12 cellular contexts compared by ENCODE assay signal in the genomic region with DNA sequence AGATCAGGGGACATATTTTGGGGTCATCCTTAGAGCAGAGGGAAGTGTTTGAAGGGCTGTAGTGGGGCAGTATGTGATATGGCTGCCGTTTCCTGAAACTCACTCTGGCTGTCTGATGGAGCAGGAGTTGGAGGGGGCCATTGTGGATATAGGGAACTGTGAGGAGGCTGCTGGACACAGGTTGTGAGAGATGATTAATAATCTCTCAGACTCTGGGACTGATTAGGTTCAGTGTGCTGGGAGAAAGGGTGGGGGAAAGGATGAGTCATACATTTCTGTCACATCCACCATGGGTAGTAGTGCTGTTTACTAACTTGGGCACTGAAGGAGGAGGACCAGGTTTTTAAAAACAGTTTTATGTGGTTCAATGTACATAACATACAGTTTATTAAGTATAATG. TPM values are rescaled to one million over a fixed set of nuclear protein-coding genes. Genes with fewer than 3 reads are reported as not detected.
DNase-seq lines count a peak whose midpoint lies in the region; ATAC-seq and TF ChIP-seq lines count a peak whose summit lies in the region.
"Had no signal": no experiment of that assay in that cellular context is flagged by ENCODE, and none has a peak within 500 bp of the region (broad histone marks: within the 10 kb centered on the region; RNA-seq: fewer than 3 reads in every experiment).

No MANE protein-coding gene starts in this region.

- no peak overlapping the region for H3K4me3 ChIP-seq in fibroblast of lung (replicated peaks in 1 of 4; ENCODE audit: control extremely low read depth in 1 of 4, insufficient read depth in 1 of 4, low read depth in 3 of 4, low read length in 4 of 4)
- H3K4me3 ChIP-seq: heart right ventricle had no signal

- no peak overlapping the region for H3K4me2 ChIP-seq in fibroblast of lung (ENCODE audit: extremely low read depth, insufficient read depth, low read length)

- H3K27me3 ChIP-seq in fibroblast of lung (ENCODE audit: control insufficient read depth, insufficient read depth, low read length) = no peaks in the 10 kb centered on the region
- H3K27me3 ChIP-seq: heart right ventricle, neutrophil had no signal

- DNase-seq in A172 (ENCODE audit: low spot score) (peak; percentile 76), EH (ENCODE audit: low read depth) (peak; percentile 79), fibroblast of lung (ENCODE audit: low read depth in 2 of 2) (peak; percentile 44 to 78), NCI-H510A treated with DMSO at 0.1 percent for 48 hours (lab: John Stamatoyannopoulos, UW) (no peak), NCI-H526 treated with DMSO at 0.1 percent for 48 hours (lab: John Stamatoyannopoulos, UW) (no peak), retina (no peak)
- DNase-seq: activated naive CD8-positive, alpha-beta T cell treated with anti-CD3 and anti-CD28 coated beads, Interleukin-2, amount 10 ng/mL, durations not matched to agents 7 days and 5 days; DND-41; heart right ventricle had no signal

- no peak overlapping the region for H2AFZ ChIP-seq in fibroblast of lung (ENCODE audit: low read length)

- H3K9ac ChIP-seq in fibroblast of lung (ENCODE audit: insufficient read depth, low read length) = no peak overlapping the region

- no peaks in the 10 kb centered on the region for H3K79me2 ChIP-seq in fibroblast of lung (ENCODE audit: control insufficient read depth, insufficient read depth, low read length)

- no peak for TF ChIP-seq CTCF in fibroblast of lung (conservative IDR thresholded peaks at IDR 0.05 in 1 of 2, IDR thresholded peaks at IDR 0.05 in 1 of 2; ENCODE audit: low read depth in 1 of 2, low read length in 2 of 2)

- no peaks in the 10 kb centered on the region for H3K36me3 ChIP-seq in fibroblast of lung (ENCODE audit: control insufficient read depth, insufficient read depth, low read length)
- H3K36me3 ChIP-seq: heart right ventricle, neutrophil had no signal

- H3K27ac ChIP-seq in fibroblast of lung (ENCODE audit: insufficient read depth, low read length) = no peak overlapping the region
- H3K27ac ChIP-seq: neutrophil had no signal

- ATAC-seq in SK-N-SH treated with all-trans-retinoic acid at 6 μM for 48 hours (peak; percentile 42), HG02973 (IDR thresholded peaks at IDR 0.05; ENCODE audit: unreplicated experiment) (no peak)
- ATAC-seq: heart right ventricle had no signal

- H4K20me1 ChIP-seq in fibroblast of lung (ENCODE audit: control insufficient read depth, extremely low read depth, insufficient read depth, low read length) = no peaks in the 10 kb centered on the region

- H3K9me3 ChIP-seq in fibroblast of lung (ENCODE audit: control insufficient read depth, insufficient read depth, low read depth, low read length) = no peaks in the 10 kb centered on the region
- H3K9me3 ChIP-seq: heart right ventricle, neutrophil had no signal

- peaks cover 11% of the 10 kb centered on the region for H3K4me1 ChIP-seq in fibroblast of lung (ENCODE audit: control insufficient read depth, extremely low read depth, insufficient read depth, low read length)

TF ChIP-seq in SK-N-SH treated with all-trans-retinoic acid at 6 μM for 48 hours, 23 proteins besides CTCF, POLR2A, EP300 and RAD21:
- TF ChIP-seq ZNF8 (CRISPR knock-in tag; IDR thresholded peaks at IDR 0.05) = no peak
- TF ChIP-seq POU6F1 (CRISPR knock-in tag; IDR thresholded peaks at IDR 0.05; ENCODE audit: borderline replicate concordance, low read depth) = no peak
- no peak for TF ChIP-seq ZNF70 (CRISPR knock-in tag; IDR thresholded peaks at IDR 0.05)
- TF ChIP-seq TCF4 (CRISPR knock-in tag; IDR thresholded peaks at IDR 0.05; ENCODE audit: borderline replicate concordance) = no peak
- TF ChIP-seq, protein P1, sequence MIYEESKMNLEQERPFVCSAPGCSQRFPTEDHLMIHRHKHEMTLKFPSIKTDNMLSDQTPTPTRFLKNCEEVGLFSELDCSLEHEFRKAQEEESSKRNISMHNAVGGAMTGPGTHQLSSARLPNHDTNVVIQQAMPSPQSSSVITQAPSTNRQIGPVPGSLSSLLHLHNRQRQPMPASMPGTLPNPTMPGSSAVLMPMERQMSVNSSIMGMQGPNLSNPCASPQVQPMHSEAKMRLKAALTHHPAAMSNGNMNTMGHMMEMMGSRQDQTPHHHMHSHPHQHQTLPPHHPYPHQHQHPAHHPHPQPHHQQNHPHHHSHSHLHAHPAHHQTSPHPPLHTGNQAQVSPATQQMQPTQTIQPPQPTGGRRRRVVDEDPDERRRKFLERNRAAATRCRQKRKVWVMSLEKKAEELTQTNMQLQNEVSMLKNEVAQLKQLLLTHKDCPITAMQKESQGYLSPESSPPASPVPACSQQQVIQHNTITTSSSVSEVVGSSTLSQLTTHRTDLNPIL (CRISPR knock-in tag; IDR thresholded peaks at IDR 0.05; ENCODE audit: low read depth) = no peak
- TF ChIP-seq ZFP3 (CRISPR knock-in tag; IDR thresholded peaks at IDR 0.05) = no peak
- no peak for TF ChIP-seq GLIS3 (CRISPR knock-in tag; IDR thresholded peaks at IDR 0.05)
- TF ChIP-seq, protein P2, sequence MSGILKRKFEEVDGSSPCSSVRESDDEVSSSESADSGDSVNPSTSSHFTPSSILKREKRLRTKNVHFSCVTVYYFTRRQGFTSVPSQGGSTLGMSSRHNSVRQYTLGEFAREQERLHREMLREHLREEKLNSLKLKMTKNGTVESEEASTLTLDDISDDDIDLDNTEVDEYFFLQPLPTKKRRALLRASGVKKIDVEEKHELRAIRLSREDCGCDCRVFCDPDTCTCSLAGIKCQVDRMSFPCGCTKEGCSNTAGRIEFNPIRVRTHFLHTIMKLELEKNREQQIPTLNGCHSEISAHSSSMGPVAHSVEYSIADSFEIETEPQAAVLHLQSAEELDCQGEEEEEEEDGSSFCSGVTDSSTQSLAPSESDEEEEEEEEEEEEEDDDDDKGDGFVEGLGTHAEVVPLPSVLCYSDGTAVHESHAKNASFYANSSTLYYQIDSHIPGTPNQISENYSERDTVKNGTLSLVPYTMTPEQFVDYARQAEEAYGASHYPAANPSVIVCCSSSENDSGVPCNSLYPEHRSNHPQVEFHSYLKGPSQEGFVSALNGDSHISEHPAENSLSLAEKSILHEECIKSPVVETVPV (CRISPR knock-in tag; IDR thresholded peaks at IDR 0.05) = no peak
- no peak for TF ChIP-seq ZNF565 (CRISPR knock-in tag; conservative IDR thresholded peaks at IDR 0.05; ENCODE audit: low read depth)
- no peak for TF ChIP-seq SNAI2 (CRISPR knock-in tag; IDR thresholded peaks at IDR 0.05)
- TF ChIP-seq PPARA (CRISPR knock-in tag; IDR thresholded peaks at IDR 0.05; ENCODE audit: borderline replicate concordance) = no peak
- no peak for TF ChIP-seq ISL1 (CRISPR knock-in tag; IDR thresholded peaks at IDR 0.05)
- TF ChIP-seq ESRRG (CRISPR knock-in tag; IDR thresholded peaks at IDR 0.05) = no peak
- TF ChIP-seq, protein P3, sequence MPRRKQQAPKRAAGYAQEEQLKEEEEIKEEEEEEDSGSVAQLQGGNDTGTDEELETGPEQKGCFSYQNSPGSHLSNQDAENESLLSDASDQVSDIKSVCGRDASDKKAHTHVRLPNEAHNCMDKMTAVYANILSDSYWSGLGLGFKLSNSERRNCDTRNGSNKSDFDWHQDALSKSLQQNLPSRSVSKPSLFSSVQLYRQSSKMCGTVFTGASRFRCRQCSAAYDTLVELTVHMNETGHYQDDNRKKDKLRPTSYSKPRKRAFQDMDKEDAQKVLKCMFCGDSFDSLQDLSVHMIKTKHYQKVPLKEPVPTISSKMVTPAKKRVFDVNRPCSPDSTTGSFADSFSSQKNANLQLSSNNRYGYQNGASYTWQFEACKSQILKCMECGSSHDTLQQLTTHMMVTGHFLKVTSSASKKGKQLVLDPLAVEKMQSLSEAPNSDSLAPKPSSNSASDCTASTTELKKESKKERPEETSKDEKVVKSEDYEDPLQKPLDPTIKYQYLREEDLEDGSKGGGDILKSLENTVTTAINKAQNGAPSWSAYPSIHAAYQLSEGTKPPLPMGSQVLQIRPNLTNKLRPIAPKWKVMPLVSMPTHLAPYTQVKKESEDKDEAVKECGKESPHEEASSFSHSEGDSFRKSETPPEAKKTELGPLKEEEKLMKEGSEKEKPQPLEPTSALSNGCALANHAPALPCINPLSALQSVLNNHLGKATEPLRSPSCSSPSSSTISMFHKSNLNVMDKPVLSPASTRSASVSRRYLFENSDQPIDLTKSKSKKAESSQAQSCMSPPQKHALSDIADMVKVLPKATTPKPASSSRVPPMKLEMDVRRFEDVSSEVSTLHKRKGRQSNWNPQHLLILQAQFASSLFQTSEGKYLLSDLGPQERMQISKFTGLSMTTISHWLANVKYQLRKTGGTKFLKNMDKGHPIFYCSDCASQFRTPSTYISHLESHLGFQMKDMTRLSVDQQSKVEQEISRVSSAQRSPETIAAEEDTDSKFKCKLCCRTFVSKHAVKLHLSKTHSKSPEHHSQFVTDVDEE (CRISPR knock-in tag; IDR thresholded peaks at IDR 0.05) = no peak
- TF ChIP-seq BACH2 (CRISPR knock-in tag; IDR thresholded peaks at IDR 0.05; ENCODE audit: borderline replicate concordance) = no peak
- TF ChIP-seq OSR1 (CRISPR knock-in tag; IDR thresholded peaks at IDR 0.05) = no peak

RNA-seq across cellular contexts. Expression of gene B3GLCT, which starts 4.8 kb away (rescaled TPM):
- 16.7 and 20.0 TPM in 2 replicates for total RNA-seq in A172 (2014; rRNA removed; shearing (Covaris generic))
- total RNA-seq in fibroblast of lung = 6.7 and 7.8 TPM in 2 replicates
- polyA plus RNA-seq in fibroblast of lung = 4.3 and 4.4 TPM in 2 replicates
- 4.0 and 4.5 TPM in 2 replicates for polyA plus RNA-seq in fibroblast of lung (2012)
- polyA minus RNA-seq in fibroblast of lung (ENCODE audit: low replicate concordance) = 0.27 and 2.8 TPM in 2 replicates

RNA-seq across cellular contexts. Expression of gene HSPH1, which starts 42.9 kb away (rescaled TPM):
- total RNA-seq in A172 (2014; rRNA removed; shearing (Covaris generic)) = 93.9 and 129 TPM in 2 replicates
- 40.6 and 43.1 TPM in 2 replicates for total RNA-seq in fibroblast of lung
- 34.4 and 59.1 TPM in 2 replicates for polyA plus RNA-seq in fibroblast of lung
- polyA plus RNA-seq in fibroblast of lung (2012) = 31.3 and 61.5 TPM in 2 replicates
- 2.2 and 2.3 TPM in 2 replicates for polyA minus RNA-seq in fibroblast of lung (ENCODE audit: low replicate concordance)

Comparison
In these comparisons a context has a peak if more than half of its experiments do, and no peak if none do; other contexts are left out.
1. DNase-seq: peak in A172 (single experiment), EH (single experiment) and fibroblast of lung (2 of 2); none in NCI-H510A treated with DMSO at 0.1 percent for 48 hours (single experiment), NCI-H526 treated with DMSO at 0.1 percent for 48 hours (single experiment) and retina (single experiment).